ENCODE assay signal across 16 cellular contexts in genomic region chr15:58573270-58573669, GRCh38.
DNase-seq lines count a peak whose midpoint lies in the region; ATAC-seq and TF ChIP-seq lines count a peak whose summit lies in the region.
"Had no signal": no experiment of that assay in that cellular context is flagged by ENCODE, and none has a peak within 500 bp of the region (broad histone marks: within the 10 kb centered on the region; RNA-seq: fewer than 3 reads in every experiment).

No MANE protein-coding gene starts in this region.

- ATAC-seq in left colon = peak; percentile 50
- no peak for ATAC-seq in body of pancreas
- ATAC-seq: GM23338, HCT116 had no signal

- no peak overlapping the region for H4K8ac ChIP-seq in trophoblast cell (ENCODE audit: low read depth, low read length)

- no peak for DNase-seq in left colon
- DNase-seq in trophoblast cell = peak; percentile 43 to 64
- no peak for DNase-seq in activated CD4-positive, CD25-positive, alpha-beta regulatory T cell (lab: John Stamatoyannopoulos, UW)
- no peak for DNase-seq in UCSD-AML1 (lab: John Stamatoyannopoulos, UW; ENCODE audit: unreplicated experiment)
- no peak for DNase-seq in body of pancreas
- no peak for DNase-seq in NCI-H2081 (lab: John Stamatoyannopoulos, UW)
- DNase-seq: C1 segment of cervical spinal cord; CD4-positive, alpha-beta memory T cell; COR-L47; DMS153; DND-41; H9 had no signal

- H2BK12ac ChIP-seq in trophoblast cell (ENCODE audit: low read length) = no peak overlapping the region

- H3K14ac ChIP-seq in trophoblast cell (ENCODE audit: low read length) = no peak overlapping the region

- no peak for TF ChIP-seq CTCF in VCaP (conservative IDR thresholded peaks at IDR 0.05)
- no peak for TF ChIP-seq CTCF in liver (IDR thresholded peaks at IDR 0.05; ENCODE audit: low read depth, low read length, missing input control)
- no peak for TF ChIP-seq CTCF in body of pancreas (IDR thresholded peaks at IDR 0.05)

- no peak overlapping the region for H3K4ac ChIP-seq in trophoblast cell (ENCODE audit: low read depth, low read length)

- no peaks in the 10 kb centered on the region for H3K79me1 ChIP-seq in trophoblast cell (ENCODE audit: low read length)

- H3K27me3 ChIP-seq in liver (ENCODE audit: control insufficient read depth in 4 of 4, insufficient read depth in 4 of 4, low read length in 3 of 4) (no peaks in the 10 kb centered on the region), trophoblast cell (ENCODE audit: insufficient read depth, low read length) (no peaks in the 10 kb centered on the region), body of pancreas (no peaks in the 10 kb centered on the region)

- H3K9ac ChIP-seq in liver (ENCODE audit: low read depth in 1 of 2, low read length in 2 of 2) = no peak overlapping the region
- H3K9ac ChIP-seq in trophoblast cell (ENCODE audit: low read length) = no peak overlapping the region

- H4K91ac ChIP-seq in trophoblast cell (ENCODE audit: low read depth, low read length) = no peak overlapping the region

- no peak overlapping the region for H2AK5ac ChIP-seq in trophoblast cell (ENCODE audit: low read length)

- no peak overlapping the region for H2BK5ac ChIP-seq in trophoblast cell (ENCODE audit: low read depth, low read length, poor library complexity)

- H3K18ac ChIP-seq in trophoblast cell (ENCODE audit: low read length) = no peak overlapping the region

- H2BK120ac ChIP-seq in trophoblast cell (ENCODE audit: insufficient read depth, low read length, poor library complexity) = no peak overlapping the region

- H3K4me1 ChIP-seq in liver (ENCODE audit: control insufficient read depth in 4 of 4, insufficient read depth in 4 of 4, low read length in 3 of 4) (peaks cover 0 to 10% (median 3%) of the 10 kb centered on the region in 4 donors), trophoblast cell (ENCODE audit: control insufficient read depth in 1 of 2, insufficient read depth in 2 of 2, low read length in 2 of 2) (no peaks in the 10 kb centered on the region), body of pancreas (no peaks in the 10 kb centered on the region)

- no peak overlapping the region for H3K4me2 ChIP-seq in trophoblast cell (ENCODE audit: low read length)
- H3K4me2 ChIP-seq: GM23338 had no signal

- no peak overlapping the region for H3K4me3 ChIP-seq in liver (ENCODE audit: low read depth in 1 of 3, low read length in 3 of 3)
- H3K4me3 ChIP-seq in trophoblast cell (ENCODE audit: low read depth, low read length) = no peak overlapping the region
- no peak overlapping the region for H3K4me3 ChIP-seq in body of pancreas
- H3K4me3 ChIP-seq: GM23338 had no signal

- H2AFZ ChIP-seq in trophoblast cell (ENCODE audit: insufficient read depth, low read length, poor library complexity) = no peak overlapping the region
- H2AFZ ChIP-seq: GM23338 had no signal

- H3K36me3 ChIP-seq in liver (ENCODE audit: control insufficient read depth in 4 of 4, insufficient read depth in 3 of 4, low read depth in 1 of 4, low read length in 3 of 4) (no peaks in the 10 kb centered on the region), trophoblast cell (ENCODE audit: control insufficient read depth in 1 of 2, insufficient read depth in 2 of 2, low read length in 2 of 2) (no peaks in the 10 kb centered on the region), body of pancreas (replicated peaks in 1 of 2; ENCODE audit: insufficient read depth in 1 of 2, low read depth in 2 of 2) (no peaks in the 10 kb centered on the region)

- WGBS in liver = 54% methylated on average over 4 of the region's 4 CpGs
- WGBS in trophoblast cell (ENCODE audit: extremely low coverage, insufficient coverage, insufficient read length) = no CpG with 5 or more reads among the region's 4 CpGs
- 82 to 85% methylated on average over 4 of the region's 4 CpGs for WGBS in body of pancreas, 2 donors

- no peak overlapping the region for H3K23ac ChIP-seq in trophoblast cell (ENCODE audit: low read length)

- H3K9me3 ChIP-seq in liver (ENCODE audit: control insufficient read depth in 4 of 4, low read length in 3 of 4) = no peaks in the 10 kb centered on the region
- H3K9me3 ChIP-seq in trophoblast cell (ENCODE audit: insufficient read depth, low read depth, low read length) = no peaks in the 10 kb centered on the region
- H3K9me3 ChIP-seq in body of pancreas = no peaks in the 10 kb centered on the region

- H4K12ac ChIP-seq in trophoblast cell (ENCODE audit: low read depth, low read length) = no peak overlapping the region

- intact Hi-C loops in left colon (cut with DNase I, micrococcal nuclease) (no loop called here), body of pancreas (cut with DNase I) (no loop called here)

- peak; percentile 5 to 18 for TF ChIP-seq RAD21 in liver (IDR thresholded peaks at IDR 0.05)

- peak overlapping the region; percentile 96 for H3K27ac ChIP-seq in VCaP
- H3K27ac ChIP-seq in liver (ENCODE audit: low read depth in 1 of 2, low read length in 2 of 2) = no peak overlapping the region
- no peak overlapping the region for H3K27ac ChIP-seq in trophoblast cell (ENCODE audit: low read depth, low read length)
- H3K27ac ChIP-seq in body of pancreas = no peak overlapping the region

- H3K79me2 ChIP-seq in trophoblast cell (ENCODE audit: control insufficient read depth, insufficient read depth, low read length, poor library complexity) = no peaks in the 10 kb centered on the region

- no peak for TF ChIP-seq POLR2A in body of pancreas (IDR thresholded peaks at IDR 0.05)

TF ChIP-seq in liver, 16 proteins besides CTCF, POLR2A, EP300 and RAD21:
- TF ChIP-seq YY1 (IDR thresholded peaks at IDR 0.05) (peak; percentile 14), JUND (IDR thresholded peaks at IDR 0.05) (peak in 1 of 2 donors; percentile 30), NR2F2 (IDR thresholded peaks at IDR 0.05) (peak; percentile 37), SP1 (IDR thresholded peaks at IDR 0.05) (no peak), REST (IDR thresholded peaks at IDR 0.05) (no peak), ZBTB33 (IDR thresholded peaks at IDR 0.05) (no peak), RXRA (IDR thresholded peaks at IDR 0.05) (peak; percentile 35 to 47), FOXA2 (IDR thresholded peaks at IDR 0.05) (no peak), ATF3 (IDR thresholded peaks at IDR 0.05) (no peak), FOXA1 (IDR thresholded peaks at IDR 0.05) (no peak), EGR1 (IDR thresholded peaks at IDR 0.05; ENCODE audit: low read depth in 2 of 2) (no peak), HNF4A (conservative IDR thresholded peaks at IDR 0.05) (peak; percentile 61 to 65)

Comparison
In these comparisons a context has a peak if more than half of its experiments do, and no peak if none do; other contexts are left out.
1. DNase-seq: peak in trophoblast cell (2 of 2); none in left colon (0 of 2), activated CD4-positive, CD25-positive, alpha-beta regulatory T cell (0 of 4), UCSD-AML1 (single experiment), body of pancreas (0 of 4) and NCI-H2081 (0 of 2).